In genomic region chr21:43916691-43917514, GRCh38 we compare ENCODE assay signal across 8 cellular contexts. TPM values are rescaled to one million over a fixed set of nuclear protein-coding genes. Genes with fewer than 3 reads are reported as not detected.
DNase-seq lines count a peak whose midpoint lies in the region; ATAC-seq lines count a peak whose summit lies in the region.

No MANE protein-coding gene starts in this region.

- no peaks in the 10 kb centered on the region for H3K9me3 ChIP-seq in effector memory CD4-positive, alpha-beta T cell (ENCODE audit: control insufficient read depth, low read length)
- H3K9me3 ChIP-seq in skeletal muscle tissue (ENCODE audit: control insufficient read depth in 3 of 3, low read length in 3 of 3): no peaks in the 10 kb centered on the region

- H3K36me3 ChIP-seq in H7 (replicated peaks; ENCODE audit: control insufficient read depth, insufficient read depth, low read length) (no peaks in the 10 kb centered on the region; the same call in 1 of the 2 replicates), skeletal muscle tissue (ENCODE audit: control insufficient read depth in 3 of 3, insufficient read depth in 3 of 3, low read length in 3 of 3) (no peaks in the 10 kb centered on the region)
- H3K36me3 ChIP-seq in effector memory CD4-positive, alpha-beta T cell (ENCODE audit: control insufficient read depth, insufficient read depth, low read length): peaks cover under 1% of the 10 kb centered on the region

- H3K4me1 ChIP-seq in effector memory CD4-positive, alpha-beta T cell (ENCODE audit: control insufficient read depth, insufficient read depth, low read length, poor library complexity, severe bottlenecking): peaks cover 34% of the 10 kb centered on the region
- peaks cover 27 to 54% (median 51%) of the 10 kb centered on the region in 3 donors for H3K4me1 ChIP-seq in skeletal muscle tissue (ENCODE audit: control insufficient read depth in 3 of 3, insufficient read depth in 3 of 3, low read length in 3 of 3)

- ATAC-seq in activated CD4-positive, CD25-positive, alpha-beta regulatory T cell treated with anti-CD3 and anti-CD28 coated beads, Interleukin-2, amount 50 U/mL, for 24 hours: peak; percentile 76 to 82
- no peak for ATAC-seq in GM21737 (IDR thresholded peaks at IDR 0.05; ENCODE audit: unreplicated experiment)

- H3K9ac ChIP-seq in skeletal muscle tissue (ENCODE audit: low read depth in 1 of 3, low read length in 3 of 3): peak overlapping the region; percentile 13 to 51 (median 15)

- H3K27me3 ChIP-seq in H7 (ENCODE audit: control insufficient read depth, insufficient read depth, low read length): no peaks in the 10 kb centered on the region; the same call in 1 of the 2 replicates
- H3K27me3 ChIP-seq in effector memory CD4-positive, alpha-beta T cell (replicated peaks; ENCODE audit: control insufficient read depth, insufficient read depth, low read length, poor library complexity, severe bottlenecking): no peaks in the 10 kb centered on the region
- no peaks in the 10 kb centered on the region for H3K27me3 ChIP-seq in skeletal muscle tissue (ENCODE audit: control insufficient read depth in 3 of 3, insufficient read depth in 3 of 3, low read length in 3 of 3)

- DNase-seq in H7 (peak; percentile 76), ACHN (no peak), HuH-7 (ENCODE audit: low spot score) (no peak), dedifferentiated amniotic fluid mesenchymal stem cell (ENCODE audit: extremely low spot score) (no peak)
- peak; percentile 29 to 54 (median 30) for DNase-seq in effector memory CD4-positive, alpha-beta T cell

- in situ Hi-C loops in ACHN (cut with HindIII; ENCODE audit: low pct_ligation_motif_present, low pct_unique_long_range_greater_than_20kb, low sequenced_read_pairs): no loop called here

- peak overlapping the region; percentile 76 for H3K27ac ChIP-seq in effector memory CD4-positive, alpha-beta T cell (ENCODE audit: insufficient read depth, low read length, poor library complexity, severe bottlenecking)
- no peak overlapping the region for H3K27ac ChIP-seq in skeletal muscle tissue (ENCODE audit: low read depth, low read length)

- H3K4me3 ChIP-seq in H7 (ENCODE audit: insufficient read depth, low read depth, low read length) (no peak overlapping the region), skeletal muscle tissue (ENCODE audit: low read length in 3 of 3) (peak overlapping the region in 2 of 3 donors; percentile 31 to 54)
- peak overlapping the region; percentile 54 for H3K4me3 ChIP-seq in effector memory CD4-positive, alpha-beta T cell (ENCODE audit: insufficient read depth, low read depth, low read length, poor library complexity, severe bottlenecking)

RNA-seq across cellular contexts. Expression of gene AGPAT3, which starts 51.9 kb away (rescaled TPM):
- total RNA-seq in H7 (2014; rRNA removed; shearing (Covaris generic)): 9.2 and 11.4 TPM in 2 replicates
- 16.7 TPM for total RNA-seq in skeletal muscle tissue

Comparison
In these comparisons a context has a peak if more than half of its experiments do, and no peak if none do; other contexts are left out.
1. DNase-seq: peak in H7 (single experiment) and effector memory CD4-positive, alpha-beta T cell (3 of 3); none in ACHN (single experiment), HuH-7 (single experiment) and dedifferentiated amniotic fluid mesenchymal stem cell (single experiment).